ENCODE assay signal across 26 cellular contexts in genomic region chr14:34775922-34776321, GRCh38.
"Had no signal": no experiment of that assay in that cellular context is flagged by ENCODE, and none has a peak within 500 bp of the region (broad histone marks: within the 10 kb centered on the region; RNA-seq: fewer than 3 reads in every experiment).

No MANE protein-coding gene starts in this region.

- H3K9me3 Mint-ChIP-seq: activated B cell treated with CpG ODN at 0.5 μM for 24 hours; activated naive CD4-positive, alpha-beta T cell treated with anti-CD3 and anti-CD28 coated beads, Interleukin-2, amount 10 ng/mL, durations not matched to agents 7 days and 5 days; nephron; stimulated activated effector memory CD8-positive, alpha-beta T cell treated with anti-CD3 and anti-CD28 coated beads, Interleukin-12 subunit alpha, Interleukin-12 subunit beta, amount 100 ng/mL, for 72 hours; stimulated activated naive CD8-positive, alpha-beta T cell treated with anti-CD3 and anti-CD28 coated beads, Interleukin-15, Interleukin-2, amounts not matched to agents 100 ng/mL and 50 ng/mL, for 24 hours had no signal

- H3K27me3 Mint-ChIP-seq: activated B cell treated with CpG ODN at 0.5 μM for 24 hours; activated naive CD4-positive, alpha-beta T cell treated with anti-CD3 and anti-CD28 coated beads, Interleukin-2, amount 10 ng/mL, durations not matched to agents 7 days and 5 days; progenitor cell of endocrine pancreas; stimulated activated naive CD8-positive, alpha-beta T cell treated with anti-CD3 and anti-CD28 coated beads, Interleukin-15, Interleukin-2, amounts not matched to agents 100 ng/mL and 50 ng/mL, for 24 hours had no signal

- H3K4me1 Mint-ChIP-seq: activated B cell treated with CpG ODN at 0.5 μM for 24 hours; activated naive CD4-positive, alpha-beta T cell treated with anti-CD3 and anti-CD28 coated beads, Interleukin-2, amount 10 ng/mL, durations not matched to agents 7 days and 5 days; nephron; stimulated activated effector memory CD8-positive, alpha-beta T cell treated with anti-CD3 and anti-CD28 coated beads, Interleukin-12 subunit alpha, Interleukin-12 subunit beta, amount 100 ng/mL, for 72 hours had no signal

- ATAC-seq: left lung; lower lobe of right lung; stimulated activated effector memory CD8-positive, alpha-beta T cell treated with anti-CD3 and anti-CD28 coated beads, Interleukin-12 subunit alpha, Interleukin-12 subunit beta, amount 100 ng/mL, for 72 hours had no signal

- H3K4me1 ChIP-seq: esophagus squamous epithelium, lower lobe of right lung, sigmoid colon had no signal

- H3K9me3 ChIP-seq: esophagus squamous epithelium, left lung, lower lobe of right lung, sigmoid colon, thoracic aorta had no signal

- H3K27ac ChIP-seq: brain microvascular endothelial cell, epithelial cell of prostate, esophagus squamous epithelium, left lung, lower lobe of right lung, sigmoid colon, thoracic aorta had no signal

- H3K4me3 ChIP-seq: esophagus squamous epithelium, left lung, lower lobe of right lung, sigmoid colon, thoracic aorta had no signal

- H3K27me3 ChIP-seq: brain microvascular endothelial cell, esophagus squamous epithelium, left lung, sigmoid colon had no signal

- FAIRE-seq: colon, frontal cortex, small intestine, urothelium cell line had no signal

- H3K27ac Mint-ChIP-seq: activated B cell treated with CpG ODN at 0.5 μM for 24 hours; activated naive CD4-positive, alpha-beta T cell treated with anti-CD3 and anti-CD28 coated beads, Interleukin-2, amount 10 ng/mL, durations not matched to agents 7 days and 5 days; nephron; progenitor cell of endocrine pancreas; stimulated activated effector memory CD8-positive, alpha-beta T cell treated with anti-CD3 and anti-CD28 coated beads, Interleukin-12 subunit alpha, Interleukin-12 subunit beta, amount 100 ng/mL, for 72 hours; stimulated activated naive CD8-positive, alpha-beta T cell treated with anti-CD3 and anti-CD28 coated beads, Interleukin-15, Interleukin-2, amounts not matched to agents 100 ng/mL and 50 ng/mL, for 24 hours had no signal

- DNase-seq: activated B cell treated with CpG ODN at 0.5 μM for 24 hours; activated CD4-positive, alpha-beta T cell treated with anti-CD3 and anti-CD28 coated beads, Interleukin-2, amount 50 U/mL, for 4 hours; activated gamma-delta T cell; activated naive CD4-positive, alpha-beta T cell treated with anti-CD3 and anti-CD28 coated beads, Interleukin-2, amount 10 ng/mL, durations not matched to agents 7 days and 5 days; amniotic stem cell; brain microvascular endothelial cell; dermis blood vessel endothelial cell; effector CD4-positive, alpha-beta T cell; esophagus squamous epithelium; kidney glomerular epithelial cell; left lung; lower lobe of right lung; mesendoderm; sigmoid colon; small intestine; stimulated activated CD4-positive, alpha-beta T cell treated with anti-CD3 and anti-CD28 coated beads, Interleukin-4, amount 100 ng/mL, for 24 hours; trophoblast cell had no signal

- H3K4me3 Mint-ChIP-seq: activated B cell treated with CpG ODN at 0.5 μM for 24 hours; activated naive CD4-positive, alpha-beta T cell treated with anti-CD3 and anti-CD28 coated beads, Interleukin-2, amount 10 ng/mL, durations not matched to agents 7 days and 5 days; nephron; stimulated activated effector memory CD8-positive, alpha-beta T cell treated with anti-CD3 and anti-CD28 coated beads, Interleukin-12 subunit alpha, Interleukin-12 subunit beta, amount 100 ng/mL, for 72 hours; stimulated activated naive CD8-positive, alpha-beta T cell treated with anti-CD3 and anti-CD28 coated beads, Interleukin-15, Interleukin-2, amounts not matched to agents 100 ng/mL and 50 ng/mL, for 24 hours had no signal
